In the genomic region with DNA sequence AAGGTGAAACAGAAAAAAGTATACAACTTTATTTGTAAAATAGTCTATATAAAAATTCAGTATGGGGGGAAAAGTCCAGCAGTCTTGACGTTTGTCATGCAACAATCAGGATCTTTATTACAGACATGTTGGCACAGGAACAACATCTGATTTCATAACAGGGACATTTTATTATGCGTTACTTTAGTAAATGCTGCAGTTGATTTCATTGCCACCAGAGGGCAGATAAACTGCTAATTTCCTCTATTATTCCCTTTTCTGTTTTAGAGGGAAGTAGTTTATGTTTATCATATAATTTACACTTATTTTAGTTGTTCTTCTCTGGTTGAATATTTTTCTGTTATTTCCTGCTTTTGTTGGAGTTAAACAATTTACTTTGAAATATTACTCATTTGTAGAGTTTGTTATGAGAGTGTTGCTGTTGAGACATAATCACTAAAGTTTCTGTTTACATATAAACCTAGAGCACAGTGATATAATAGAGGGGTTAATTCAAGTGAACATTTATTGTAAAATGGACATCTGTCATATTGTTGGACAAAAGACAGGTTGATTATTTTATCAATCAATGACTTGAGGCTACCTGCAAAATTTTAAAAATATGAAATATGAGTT, we compare ENCODE assay signal across 8 cellular contexts. TPM values are rescaled to one million over a fixed set of nuclear protein-coding genes. Genes with fewer than 3 reads are reported as not detected.
DNase-seq lines count a peak whose midpoint lies in the region; ATAC-seq, FAIRE-seq and TF ChIP-seq lines count a peak whose summit lies in the region.

No MANE protein-coding gene starts in this region.

- ATAC-seq in GM21619 (IDR thresholded peaks at IDR 0.05; ENCODE audit: unreplicated experiment) (no peak), GM19035 (IDR thresholded peaks at IDR 0.05; ENCODE audit: unreplicated experiment) (no peak)
- ATAC-seq in stimulated activated naive CD8-positive, alpha-beta T cell treated with anti-CD3 and anti-CD28 coated beads, Interleukin-15, Interleukin-2, amounts not matched to agents 100 U/mL and 50 U/mL, for 24 hours, result no peak

- in situ Hi-C loops in GM13977 (cut with MboI; ENCODE audit: low pct_unique_long_range_greater_than_20kb, low sequenced_read_pairs, unreplicated experiment), result no loop called here

- peak; percentile 44 for DNase-seq in AG10803 (ENCODE audit: low read depth)
- peak; percentile 48 for DNase-seq in GM13977 (ENCODE audit: low spot score)
- DNase-seq in NCI-H446 treated with DMSO at 0.1 percent for 48 hours (lab: John Stamatoyannopoulos, UW), result peak; percentile 73
- peak; percentile 78 for DNase-seq in mucosa of gallbladder (ENCODE audit: low spot score)
- DNase-seq in stimulated activated naive CD8-positive, alpha-beta T cell treated with anti-CD3 and anti-CD28 coated beads, Interleukin-15, Interleukin-2, amounts not matched to agents 100 U/mL and 50 U/mL, for 24 hours, result no peak

- peak; percentile 96 for FAIRE-seq in colon (lab: Jason Lieb, UNC)

- TF ChIP-seq CTCF in AG10803 (conservative IDR thresholded peaks at IDR 0.05; ENCODE audit: low read length), result peak; percentile 80
- peak; percentile 65 for TF ChIP-seq CTCF in GM13977 (IDR thresholded peaks at IDR 0.05; ENCODE audit: extremely low read depth, insufficient read depth, missing control alignments)

- no peak overlapping the region for H3K4me3 ChIP-seq in AG10803 (ENCODE audit: low read length)

RNA-seq across cellular contexts. Expression of a gene that starts 3.3 kb away (rescaled TPM):
- 92.0 TPM for total RNA-seq in mucosa of gallbladder
